Comparison of ENCODE assay signal across 9 cellular contexts in genomic region chr17:8375738-8376259, GRCh38. TPM values are rescaled to one million over a fixed set of nuclear protein-coding genes. Genes with fewer than 3 reads are reported as not detected.
DNase-seq lines count a peak whose midpoint lies in the region; ATAC-seq and TF ChIP-seq lines count a peak whose summit lies in the region.
"Had no signal": no experiment of that assay in that cellular context is flagged by ENCODE, and none has a peak within 500 bp of the region (broad histone marks: within the 10 kb centered on the region; RNA-seq: fewer than 3 reads in every experiment).

No MANE protein-coding gene starts in this region.

- DNase-seq in GM03348 (ENCODE audit: low spot score) (peak; percentile 39), NCI-H1105 treated with DMSO at 0.1 percent for 48 hours (lab: John Stamatoyannopoulos, UW) (peak; percentile 75), cardiac fibroblast (ENCODE audit: low read depth in 2 of 2) (no peak), left lung (no peak), retina (no peak), amniotic stem cell (lab: John Stamatoyannopoulos, UW) (no peak)

- no peak for TF ChIP-seq CTCF in cardiac fibroblast (IDR thresholded peaks at IDR 0.05; ENCODE audit: low read depth, low read length)
- no peak for TF ChIP-seq CTCF in left lung (IDR thresholded peaks at IDR 0.05)

- peaks cover 0 to 41% of the 10 kb centered on the region in 2 donors for H3K36me3 ChIP-seq in left lung

- no peaks in the 10 kb centered on the region for H3K9me3 ChIP-seq in left lung

- H3K27ac ChIP-seq in left lung = peak overlapping the region; percentile 85 to 86
- peak overlapping the region; percentile 93 for H3K27ac ChIP-seq in temporal lobe (ENCODE audit: low read depth, low read length)

- H3K27me3 ChIP-seq in left lung = no peaks in the 10 kb centered on the region

- intact Hi-C loops in left lung (cut with DNase I) = no loop called here

- H3K4me3 ChIP-seq in cardiac fibroblast (replicated peaks in 1 of 2; ENCODE audit: low read depth in 2 of 2, low read length in 2 of 2) (peak overlapping the region; percentile 60 to 80), left lung (peak overlapping the region; percentile 49 to 73)

- ATAC-seq in left lung = peak; percentile 57
- ATAC-seq in HG03457 (IDR thresholded peaks at IDR 0.05; ENCODE audit: unreplicated experiment) = no peak

- peaks cover 14 to 43% of the 10 kb centered on the region in 2 donors for H3K4me1 ChIP-seq in left lung

RNA-seq across cellular contexts. Expression of gene RPL26, which starts 7.2 kb away (rescaled TPM):
- total RNA-seq in left lung (1,000 to 10,000 TPM; 1,094 to 1,210 TPM), temporal lobe (3,437 TPM)

RNA-seq across cellular contexts. Expression of gene RNF222, which starts 21.8 kb away (rescaled TPM):
- total RNA-seq in left lung (not detected), temporal lobe (not detected)
- total RNA-seq: T-helper 1 cell treated with Interleukin-12 subunit alpha and Interleukin-12 subunit beta and Interleukin-4 antibody, amounts not matched to agents 30 ng/mL and 1 ng/mL, for 36 hours had no signal

RNA-seq across cellular contexts. Expression of gene ODF4, which starts 36.2 kb away (rescaled TPM):
- total RNA-seq in left lung (not detected), temporal lobe (not detected)
- total RNA-seq: T-helper 1 cell treated with Interleukin-12 subunit alpha and Interleukin-12 subunit beta and Interleukin-4 antibody, amounts not matched to agents 30 ng/mL and 1 ng/mL, for 36 hours had no signal

RNA-seq across cellular contexts. Expression of gene NDEL1, which starts 59.9 kb away (rescaled TPM):
- total RNA-seq in left lung (10 to 100 TPM; 57.7 to 66.0 TPM), temporal lobe (36.1 TPM)

Comparison
In these comparisons a context has a peak if more than half of its experiments do, and no peak if none do; other contexts are left out.
1. DNase-seq: peak in GM03348 (single experiment) and NCI-H1105 treated with DMSO at 0.1 percent for 48 hours (single experiment); none in cardiac fibroblast (0 of 2), left lung (0 of 2), retina (single experiment) and amniotic stem cell (single experiment).